23 cellular contexts compared by ENCODE assay signal in genomic region chr19:1912760-1913505, GRCh38.
"Had no signal": no experiment of that assay in that cellular context is flagged by ENCODE, and none has a peak within 500 bp of the region (broad histone marks: within the 10 kb centered on the region; RNA-seq: fewer than 3 reads in every experiment).

No MANE protein-coding gene starts in this region.

- H3K9me3 ChIP-seq: MG63, Peyer's patch had no signal

- DNase-seq: activated B cell treated with CpG ODN at 0.5 μM for 24 hours; activated CD4-positive, alpha-beta T cell treated with anti-CD3 and anti-CD28 coated beads for 1 hour; activated CD4-positive, alpha-beta T cell treated with anti-CD3 and anti-CD28 coated beads, Interleukin-2, amount 10 ng/mL, durations not matched to agents 24 days and 14 days; activated CD4-positive, alpha-beta T cell treated with anti-CD3 and anti-CD28 coated beads, Interleukin-2, amount 50 U/mL, for 48 hours; activated CD8-positive, alpha-beta memory T cell treated with anti-CD3 and anti-CD28 coated beads, Interleukin-2, amount 10 ng/mL, durations not matched to agents 7 days and 5 days; activated gamma-delta T cell; activated naive CD4-positive, alpha-beta T cell treated with anti-CD3 and anti-CD28 coated beads for 36 hours; activated T-cell treated with anti-CD3 and anti-CD28 coated beads, Interleukin-2, amount 50 U/mL, for 48 hours; amygdala; MG63; MV-4-11; NCI-H1092 treated with DMSO at 0.1 percent for 48 hours; NCI-H1436; NCI-H1694 treated with DMSO at 0.1 percent for 48 hours; NCI-H2081; NCI-H510A treated with DMSO at 0.1 percent for 48 hours; NCI-H69; NK-92 treated with Interleukin-12 subunit alpha and Interleukin-12 subunit beta, amount 100 ng/mL, for 24 hours; SHP77 treated with DMSO at 0.1 percent for 48 hours; T-helper 17 cell; T-helper 9 cell had no signal

- ATAC-seq: activated CD8-positive, alpha-beta memory T cell treated with anti-CD3 and anti-CD28 coated beads, Interleukin-2, amount 10 ng/mL, durations not matched to agents 7 days and 5 days; activated T-helper 17 cell treated with anti-CD3 and anti-CD28 coated beads, Interleukin-2, amount 50 U/mL, for 72 hours; T-helper 17 cell had no signal

- H3K4me3 ChIP-seq: MG63, Peyer's patch had no signal

- H3K36me3 ChIP-seq: MG63 had no signal

- H3K27ac ChIP-seq: Peyer's patch had no signal

- H3K27me3 ChIP-seq: MG63, Peyer's patch had no signal
